8 cellular contexts compared by ENCODE assay signal in genomic region chr7:144676492-144676891, GRCh38.
"Had no signal": no experiment of that assay in that cellular context is flagged by ENCODE, and none has a peak within 500 bp of the region (broad histone marks: within the 10 kb centered on the region; RNA-seq: fewer than 3 reads in every experiment).

No MANE protein-coding gene starts in this region.

- ATAC-seq: GM12878 had no signal

- H3K4me3 ChIP-seq: GM12878 had no signal

- FAIRE-seq: G401.6, GM12878, GM12891, GM12892, GM18507, GM19239 had no signal

- DNase-seq: GDM1, GF-D8 had no signal
